Comparison of ENCODE assay signal across 7 cellular contexts in genomic region chr4:76753814-76754213, GRCh38.
DNase-seq lines count a peak whose midpoint lies in the region; ATAC-seq and TF ChIP-seq lines count a peak whose summit lies in the region.

No MANE protein-coding gene starts in this region.

- H3K27ac ChIP-seq in left lung = peak overlapping the region; percentile 53 to 60
- peak overlapping the region; percentile 45 to 71 for H3K27ac ChIP-seq in aorta (ENCODE audit: low read depth in 1 of 2, low read length in 2 of 2)
- H3K27ac ChIP-seq in RWPE1 = no peak overlapping the region; the same call in 1 of the 2 replicates

- WGBS in aorta, 2 donors = 3% methylated on average over 3 of the region's 3 CpGs

- peak overlapping the region; percentile 18 for H3K4me3 ChIP-seq in MG63
- no peak overlapping the region for H3K4me3 ChIP-seq in left lung
- peak overlapping the region in 1 of 2 donors; percentile 15 for H3K4me3 ChIP-seq in aorta (ENCODE audit: low read length in 2 of 2)

- intact Hi-C loops in left lung (cut with DNase I) (no loop called here), aorta (cut with DNase I) (loop anchor here in 1 of 2 donors (5.0 to 10.0 kb wide), 2 partner anchors 142 to 291 kb away; no protein-coding TSS in a partner anchor)

- H3K9me3 ChIP-seq in MG63 (peaks cover 7% of the 10 kb centered on the region; the same call in 1 of the 2 replicates), left lung (no peaks in the 10 kb centered on the region), aorta (ENCODE audit: control insufficient read depth, low read length) (no peaks in the 10 kb centered on the region)

- peak; percentile 71 for DNase-seq in MG63
- peak; percentile 65 for DNase-seq in dedifferentiated amniotic fluid mesenchymal stem cell (ENCODE audit: extremely low spot score)
- DNase-seq in left lung = no peak
- no peak for DNase-seq in aorta
- no peak for DNase-seq in RWPE1 (ENCODE audit: low spot score)
- DNase-seq in NCI-H82 (lab: John Stamatoyannopoulos, UW) = no peak
- DNase-seq in G401 (ENCODE audit: low spot score) = no peak

- H3K36me3 ChIP-seq in MG63 (peaks cover 28% of the 10 kb centered on the region), left lung (peaks cover 0 to 14% of the 10 kb centered on the region in 2 donors), aorta (ENCODE audit: control insufficient read depth in 1 of 2, insufficient read depth in 2 of 2, low read length in 1 of 2) (peaks cover 0 to 6% of the 10 kb centered on the region in 2 donors)

- peaks cover 3 to 7% of the 10 kb centered on the region in 2 donors for H3K4me1 ChIP-seq in left lung
- H3K4me1 ChIP-seq in aorta (ENCODE audit: control insufficient read depth in 1 of 2, insufficient read depth in 2 of 2, low read length in 2 of 2) = peaks cover 0 to 4% of the 10 kb centered on the region in 2 donors

- ATAC-seq in left lung (peak; percentile 42), aorta (ENCODE audit: low FRiP score) (peak; percentile 56)

- CTCF ChIA-PET in RWPE1 (lab: Yijun Ruan, JAX) = no interaction called here

- H3K27me3 ChIP-seq in MG63 = no peaks in the 10 kb centered on the region
- H3K27me3 ChIP-seq in left lung = no peaks in the 10 kb centered on the region
- H3K27me3 ChIP-seq in aorta (ENCODE audit: control insufficient read depth in 1 of 2, insufficient read depth in 2 of 2, low read length in 1 of 2) = no peaks in the 10 kb centered on the region

- in situ Hi-C loops in G401 (cut with HindIII; ENCODE audit: low sequenced_read_pairs) = no loop called here

- TF ChIP-seq CTCF in left lung (IDR thresholded peaks at IDR 0.05) (no peak), RWPE1 (conservative IDR thresholded peaks at IDR 0.05; ENCODE audit: low read depth) (no peak)

- POLR2A ChIA-PET in RWPE1 (lab: Yijun Ruan, JAX; ENCODE audit: low non-redundant PET) = interaction anchor here (0.5 kb wide), 1 partner anchor 28 kb away, joined by 3 read pairs; no protein-coding TSS in a partner anchor

Comparison
In these comparisons a context has a peak if more than half of its experiments do, and no peak if none do; other contexts are left out.
1. DNase-seq: peak in MG63 (single experiment) and dedifferentiated amniotic fluid mesenchymal stem cell (single experiment); none in left lung (0 of 2), aorta (0 of 2), RWPE1 (single experiment), NCI-H82 (single experiment) and G401 (single experiment).